In genomic region chr3:50577348-50577747, GRCh38 we compare ENCODE assay signal across 20 cellular contexts.
"Had no signal": no experiment of that assay in that cellular context is flagged by ENCODE, and none has a peak within 500 bp of the region (broad histone marks: within the 10 kb centered on the region; RNA-seq: fewer than 3 reads in every experiment).

No MANE protein-coding gene starts in this region.

- H3K4me1 ChIP-seq: prostate gland had no signal

- H3K27ac Mint-ChIP-seq: activated T-helper 17 cell treated with anti-CD3 and anti-CD28 coated beads, Interleukin-2, amount 50 U/mL, for 72 hours; naive B cell had no signal

- H3K36me3 ChIP-seq: prostate gland had no signal

- ATAC-seq: activated T-helper 17 cell treated with anti-CD3 and anti-CD28 coated beads, Interleukin-2, amount 50 U/mL, for 72 hours; left cardiac atrium; right lobe of liver; SK-N-SH treated with all-trans-retinoic acid at 6 μM for 48 hours; upper lobe of right lung had no signal

- H3K27me3 Mint-ChIP-seq: activated T-helper 17 cell treated with anti-CD3 and anti-CD28 coated beads, Interleukin-2, amount 50 U/mL, for 72 hours; naive B cell had no signal

- H3K9me3 ChIP-seq: prostate gland, right lobe of liver, spleen, upper lobe of right lung had no signal

- H3K9me3 Mint-ChIP-seq: activated T-helper 17 cell treated with anti-CD3 and anti-CD28 coated beads, Interleukin-2, amount 50 U/mL, for 72 hours; naive B cell had no signal

- H3K4me3 ChIP-seq: lung, prostate gland, right lobe of liver, spleen, upper lobe of right lung had no signal

- H3K4me3 Mint-ChIP-seq: activated T-helper 17 cell treated with anti-CD3 and anti-CD28 coated beads, Interleukin-2, amount 50 U/mL, for 72 hours; naive B cell had no signal

- H3K27ac ChIP-seq: prostate gland, right lobe of liver, VCaP had no signal

- H3K27me3 ChIP-seq: right lobe of liver, spleen, upper lobe of right lung had no signal

- DNase-seq: activated CD4-positive, alpha-beta T cell treated with anti-CD3 and anti-CD28 coated beads for 48 hours; foreskin melanocyte; head of caudate nucleus; left cardiac atrium; midbrain; naive B cell; nucleus accumbens; right lobe of liver; SHP77; spleen; stimulated activated CD4-positive, alpha-beta T cell treated with anti-CD3 and anti-CD28 coated beads, Interleukin-1b, Interleukin-23, amount 100 ng/mL, for 48 hours; stimulated activated naive CD4-positive, alpha-beta T cell; T1000; upper lobe of right lung had no signal

- FAIRE-seq: astrocyte had no signal
